Comparison of ENCODE assay signal across 23 cellular contexts in genomic region chr5:78245126-78245525, GRCh38. TPM values are rescaled to one million over a fixed set of nuclear protein-coding genes. Genes with fewer than 3 reads are reported as not detected.
A peak's percentile ranks its signal among the peaks of the same experiment; 100 is the strongest.
DNase-seq lines count a peak whose midpoint lies in the region; ATAC-seq and TF ChIP-seq lines count a peak whose summit lies in the region.
"Had no signal": no experiment of that assay in that cellular context is flagged by ENCODE, and none has a peak within 500 bp of the region (broad histone marks: within the 10 kb centered on the region; RNA-seq: fewer than 3 reads in every experiment).

No MANE protein-coding gene starts in this region.

- no peak overlapping the region for H4K91ac ChIP-seq in IMR-90 (ENCODE audit: insufficient read depth, low read depth, low read length)

- no peak overlapping the region for H3K56ac ChIP-seq in IMR-90 (ENCODE audit: extremely low read depth, insufficient read depth, low read length)

- peaks cover 14% of the 10 kb centered on the region for H3K4me1 Mint-ChIP-seq in endodermal cell
- H3K4me1 Mint-ChIP-seq in MCF 10A (ENCODE audit: insufficient read depth, unreplicated experiment): peaks cover 13% of the 10 kb centered on the region

- H2AK5ac ChIP-seq in IMR-90 (ENCODE audit: low read depth, low read length): no peak overlapping the region

- H4K8ac ChIP-seq in IMR-90 (ENCODE audit: low read depth in 2 of 2, low read length in 2 of 2): no peak overlapping the region

- peaks cover 3% of the 10 kb centered on the region; the same call in 1 of the 2 replicates for H3K36me3 ChIP-seq in IMR-90 (ENCODE audit: control insufficient read depth, insufficient read depth, low read length)
- peaks cover 16% of the 10 kb centered on the region for H3K36me3 ChIP-seq in endodermal cell (ENCODE audit: control insufficient read depth, insufficient read depth, low read length)
- peaks cover 9% of the 10 kb centered on the region for H3K36me3 ChIP-seq in mesodermal cell (ENCODE audit: control insufficient read depth, insufficient read depth, low read length)
- peaks cover 0 to 5% (median 2%) of the 10 kb centered on the region in 4 donors for H3K36me3 ChIP-seq in stomach
- H3K36me3 ChIP-seq: BE2C had no signal

- H3K27ac ChIP-seq in IMR-90 (ENCODE audit: insufficient read depth, low read length) (no peak overlapping the region), endodermal cell (ENCODE audit: low read depth, low read length) (no peak overlapping the region), mesodermal cell (ENCODE audit: low read depth, low read length, severe bottlenecking) (peak overlapping the region; percentile 61), stomach (peak overlapping the region in 1 of 5 donors; percentile 42)
- H3K27ac ChIP-seq: A549, GM23248, HL-60, SJCRH30 had no signal

- in situ Hi-C loops in IMR-90 (cut with MboI; ENCODE audit: low sequenced_read_pairs): no loop called here

- no peak for ATAC-seq in IMR-90 (ENCODE audit: low read depth)
- no peak for ATAC-seq in HG03097 (IDR thresholded peaks at IDR 0.05; ENCODE audit: low FRiP score, unreplicated experiment)
- ATAC-seq in HG02885 (IDR thresholded peaks at IDR 0.05; ENCODE audit: poor library complexity, unreplicated experiment): no peak
- ATAC-seq: A549, HepG2 had no signal

- no peak overlapping the region for H3K4ac ChIP-seq in IMR-90 (ENCODE audit: low read depth, low read length)

- H2AK9ac ChIP-seq in IMR-90 (replicated peaks; ENCODE audit: low read depth, low read length, poor library complexity): no peak overlapping the region

- DNase-seq in IMR-90: no peak
- no peak for DNase-seq in endodermal cell
- peak; percentile 44 for DNase-seq in stomach
- DNase-seq in stimulated activated CD4-positive, alpha-beta T cell treated with anti-CD3 and anti-CD28 coated beads, Interleukin-4, amount 100 ng/mL, for 4 hours: no peak
- DNase-seq in MCF 10A (ENCODE audit: unreplicated experiment): no peak
- DNase-seq: BE2C; GM23248; KG1; NCI-H1092 treated with DMSO at 0.1 percent for 48 hours; NCI-H1436 treated with DMSO at 0.1 percent for 48 hours; NCI-H1930; NCI-H345; NCI-H524; NCI-H774; NK-92 treated with Interleukin-12 subunit alpha and Interleukin-12 subunit beta, amount 100 ng/mL, for 24 hours; SJCRH30 had no signal

- H3K9me3 ChIP-seq in IMR-90 (ENCODE audit: control insufficient read depth, insufficient read depth, low read length): no peaks in the 10 kb centered on the region
- H3K9me3 ChIP-seq in endodermal cell (ENCODE audit: control insufficient read depth, low read length): no peaks in the 10 kb centered on the region
- no peaks in the 10 kb centered on the region for H3K9me3 ChIP-seq in mesodermal cell (ENCODE audit: control insufficient read depth, low read length)
- no peaks in the 10 kb centered on the region for H3K9me3 ChIP-seq in stomach
- H3K9me3 ChIP-seq: A549, BE2C, HAP-1 had no signal

- dilution Hi-C loops in IMR-90 (cut with HindIII; ENCODE audit: low sequenced_read_pairs, unreplicated experiment): no loop called here

- no peaks in the 10 kb centered on the region for H3K27me3 ChIP-seq in IMR-90 (ENCODE audit: control insufficient read depth, insufficient read depth, low read length)
- H3K27me3 ChIP-seq in endodermal cell (ENCODE audit: control insufficient read depth, insufficient read depth, low read length, poor library complexity, severe bottlenecking): no peaks in the 10 kb centered on the region
- no peaks in the 10 kb centered on the region for H3K27me3 ChIP-seq in stomach
- H3K27me3 ChIP-seq: BE2C, SJCRH30 had no signal

- H3K4me3 ChIP-seq in IMR-90 (ENCODE audit: insufficient read depth, low read depth, low read length) (no peak overlapping the region), endodermal cell (ENCODE audit: low read length) (no peak overlapping the region), mesodermal cell (ENCODE audit: extremely low read depth, insufficient read depth, low read length, poor library complexity, severe bottlenecking) (no peak overlapping the region), stomach (no peak overlapping the region)
- H3K4me3 ChIP-seq: A549, GM23248, HAP-1, SJCRH30 had no signal

- CTCF ChIA-PET in IMR-90 (lab: Yijun Ruan, JAX) (no interaction called here), MCF 10A (lab: Yijun Ruan, JAX) (no interaction called here)

- POLR2A ChIA-PET in IMR-90 (lab: Charles Lee; ENCODE audit: unreplicated experiment) (no interaction called here), MCF 10A (lab: Yijun Ruan, JAX) (no interaction called here)

- H3K4me2 ChIP-seq in IMR-90 (ENCODE audit: low read depth, low read length): no peak overlapping the region
- H3K4me2 ChIP-seq: A549 had no signal

- H3K79me1 ChIP-seq in IMR-90 (ENCODE audit: low read depth in 1 of 2, low read length in 2 of 2): peaks cover 17 to 41% of the 10 kb centered on the region in 2 experiments

- H3K9me3 Mint-ChIP-seq in endodermal cell: no peaks in the 10 kb centered on the region
- H3K9me3 Mint-ChIP-seq in MCF 10A (ENCODE audit: unreplicated experiment): no peaks in the 10 kb centered on the region

- TF ChIP-seq EP300 in stomach (IDR thresholded peaks at IDR 0.05): no peak

- peaks cover 4% of the 10 kb centered on the region for H3K9me1 ChIP-seq in IMR-90 (ENCODE audit: insufficient read depth, low read length)

- no peak for TF ChIP-seq POLR2A in IMR-90 (IDR thresholded peaks at IDR 0.05; ENCODE audit: low read depth, low read length)
- TF ChIP-seq POLR2A in stomach (IDR thresholded peaks at IDR 0.05): no peak

- no peak overlapping the region for H2BK120ac ChIP-seq in IMR-90 (ENCODE audit: low read depth, low read length)

- peaks cover 5% of the 10 kb centered on the region for H3K4me1 ChIP-seq in IMR-90 (ENCODE audit: control insufficient read depth, insufficient read depth, low read length)
- H3K4me1 ChIP-seq in endodermal cell (ENCODE audit: control insufficient read depth, insufficient read depth, low read length): peaks cover 4% of the 10 kb centered on the region
- peaks cover 4% of the 10 kb centered on the region for H3K4me1 ChIP-seq in mesodermal cell (ENCODE audit: control insufficient read depth, insufficient read depth, low read length, poor library complexity, severe bottlenecking)
- H3K4me1 ChIP-seq in stomach: peaks cover 0 to 29% (median 3%) of the 10 kb centered on the region in 4 donors
- H3K4me1 ChIP-seq: HAP-1, SJCRH30 had no signal

- TF ChIP-seq CTCF in IMR-90 (conservative IDR thresholded peaks at IDR 0.05; ENCODE audit: low read depth, low read length): no peak
- no peak for TF ChIP-seq CTCF in endodermal cell (conservative IDR thresholded peaks at IDR 0.05)
- no peak for TF ChIP-seq CTCF in stomach (IDR thresholded peaks at IDR 0.05)
- TF ChIP-seq CTCF in MCF 10A (IDR thresholded peaks at IDR 0.05; ENCODE audit: unreplicated experiment): no peak

- no peak overlapping the region for H3K18ac ChIP-seq in IMR-90 (ENCODE audit: low read depth, low read length)

- H3K14ac ChIP-seq in IMR-90 (replicated peaks; ENCODE audit: low read depth, low read length): no peak overlapping the region

- H4K20me1 ChIP-seq in IMR-90 (ENCODE audit: insufficient read depth, low read length): peaks cover 22% of the 10 kb centered on the region

- no peak overlapping the region for H3K9ac ChIP-seq in IMR-90 (ENCODE audit: low read depth, low read length)
- no peak overlapping the region for H3K9ac ChIP-seq in endodermal cell (ENCODE audit: extremely low read depth, low read length, poor library complexity, severe bottlenecking)
- H3K9ac ChIP-seq: GM23248 had no signal

- no peak overlapping the region for H2BK20ac ChIP-seq in IMR-90 (ENCODE audit: low read depth, low read length)

- no TSS peak for BruUV-seq in IMR-90 (replicated peaks; lab: Mats Ljungman, UMichigan)
- BruUV-seq in MCF 10A (replicated peaks; lab: Mats Ljungman, UMichigan): no TSS peak

- peaks cover 16% of the 10 kb centered on the region for H3K36me3 Mint-ChIP-seq in endodermal cell (ENCODE audit: low read depth)
- H3K36me3 Mint-ChIP-seq in MCF 10A (ENCODE audit: insufficient read depth, unreplicated experiment): peaks cover 6% of the 10 kb centered on the region

- no peak overlapping the region for H2AFZ ChIP-seq in IMR-90 (replicated peaks; ENCODE audit: low read length, poor library complexity)
- H2AFZ ChIP-seq: GM23248 had no signal

- no peak overlapping the region for H2BK15ac ChIP-seq in IMR-90 (ENCODE audit: low read depth, low read length)

- TF ChIP-seq RAD21 in IMR-90 (IDR thresholded peaks at IDR 0.05; ENCODE audit: low read length): no peak

- WGBS in IMR-90 (ENCODE audit: extremely low coverage in 2 of 2, insufficient read length in 1 of 2), 2 experiments: no CpG with 5 or more reads among the region's 8 CpGs
- 90 to 92% methylated on average over 7 to 8 of the region's 8 CpGs for WGBS in endodermal cell (ENCODE audit: insufficient coverage in 1 of 2, insufficient read length in 1 of 2), 2 experiments
- WGBS in mesodermal cell (ENCODE audit: insufficient coverage in 2 of 2), 2 experiments: 90 to 91% methylated on average over 4 to 7 of the region's 8 CpGs
- 29 to 60% (median 53%) methylated on average over 8 of the region's 8 CpGs for WGBS in stomach, 5 donors

- no peak overlapping the region for H2BK5ac ChIP-seq in IMR-90 (ENCODE audit: low read depth, low read length, poor library complexity, severe bottlenecking)

- no peak overlapping the region for H4K5ac ChIP-seq in IMR-90 (ENCODE audit: low read depth, low read length)

- H3K4me3 Mint-ChIP-seq in endodermal cell: no peak overlapping the region
- no peak overlapping the region for H3K4me3 Mint-ChIP-seq in MCF 10A (ENCODE audit: unreplicated experiment)

- H3K27ac Mint-ChIP-seq in endodermal cell (peak overlapping the region; percentile 77), MCF 10A (ENCODE audit: low read depth, unreplicated experiment) (no peak overlapping the region)

- H3K23ac ChIP-seq in IMR-90 (ENCODE audit: low read depth, low read length): peak overlapping the region; percentile 6

- intact Hi-C loops in IMR-90 (cut with micrococcal nuclease) (no loop called here), stomach (cut with DNase I; ENCODE audit: low total_unique reads) (no loop called here), MCF 10A (cut with micrococcal nuclease) (no loop called here)

- H3K27me3 Mint-ChIP-seq in endodermal cell (ENCODE audit: insufficient read depth) (no peaks in the 10 kb centered on the region), MCF 10A (ENCODE audit: insufficient read depth, unreplicated experiment) (no peaks in the 10 kb centered on the region)

TF ChIP-seq in IMR-90, 13 proteins besides CTCF, POLR2A, EP300 and RAD21 (continues in another document):
- no peak for TF ChIP-seq CHD1 (IDR thresholded peaks at IDR 0.05; ENCODE audit: low read depth, low read length)
- TF ChIP-seq MXI1 (IDR thresholded peaks at IDR 0.05; ENCODE audit: borderline replicate concordance, low read depth, low read length): no peak

RNA-seq across cellular contexts. Expression of gene AP3B1, which starts 49.4 kb away (rescaled TPM):
- total RNA-seq in IMR-90 (2012; rRNA removed) (59.0 and 67.8 TPM in 2 replicates), endodermal cell (10 to 100 TPM; 53.4 to 74.0 TPM), stomach (10 to 100 TPM; 15.2 to 81.0 (median 19.8) TPM), MCF 10A (2022) (39.7 and 40.6 TPM in 2 replicates)
- polyA plus RNA-seq in IMR-90 (2012; rRNA removed) (24.0 and 33.1 TPM in 2 replicates), stomach (10 to 100 TPM; 19.1 to 27.5 (median 27.2) TPM)
- 10.0 and 13.1 TPM in 2 replicates for polyA plus RNA-seq in IMR-90 (2012; cell fraction: cytosol; rRNA removed)
- 5.0 and 33.9 TPM in 2 replicates for polyA plus RNA-seq in IMR-90 (2012; cell fraction: nucleus; rRNA removed; ENCODE audit: low replicate concordance)
- polyA plus RNA-seq in endodermal cell (2013, experiment 1 of 2): 47.8 TPM
- polyA plus RNA-seq in endodermal cell (2013, experiment 2 of 2): 42.0 TPM
- polyA plus RNA-seq in mesodermal cell (2013, experiment 1 of 2): 68.0 TPM
- polyA plus RNA-seq in mesodermal cell (2013, experiment 2 of 2): 75.7 TPM
